9 cellular contexts compared by ENCODE assay signal in genomic region chr19:56217039-56217949, GRCh38. TPM values are rescaled to one million over a fixed set of nuclear protein-coding genes. Genes with fewer than 3 reads are reported as not detected.
DNase-seq lines count a peak whose midpoint lies in the region; ATAC-seq, FAIRE-seq and TF ChIP-seq lines count a peak whose summit lies in the region.
"Had no signal": no experiment of that assay in that cellular context is flagged by ENCODE, and none has a peak within 500 bp of the region (broad histone marks: within the 10 kb centered on the region; RNA-seq: fewer than 3 reads in every experiment).

No MANE protein-coding gene starts in this region.

- no peaks in the 10 kb centered on the region for H3K9me3 ChIP-seq in hepatocyte (ENCODE audit: low read depth)
- H3K9me3 ChIP-seq in skeletal muscle tissue (ENCODE audit: control insufficient read depth in 3 of 3, low read length in 3 of 3): no peaks in the 10 kb centered on the region

- H3K9me3 Mint-ChIP-seq in WTC11: no peaks in the 10 kb centered on the region

- no peaks in the 10 kb centered on the region for H3K9me2 ChIP-seq in hepatocyte (replicated peaks; ENCODE audit: insufficient read depth)

- H3K27me3 Mint-ChIP-seq in WTC11 (ENCODE audit: low read depth): peaks cover 15% of the 10 kb centered on the region

- TF ChIP-seq POLR2A in GM12892 (IDR thresholded peaks at IDR 0.05; ENCODE audit: low read depth, low read length) (no peak), GM12891 (IDR thresholded peaks at IDR 0.05; ENCODE audit: low read depth, low read length) (no peak)

- H3K4me1 Mint-ChIP-seq in WTC11: peaks cover 15% of the 10 kb centered on the region

- H4K20me1 ChIP-seq in hepatocyte (ENCODE audit: insufficient read depth, poor library complexity, severe bottlenecking): no peaks in the 10 kb centered on the region

- H3K27ac ChIP-seq in hepatocyte (no peak overlapping the region), skeletal muscle tissue (ENCODE audit: low read depth, low read length) (no peak overlapping the region)

- peak overlapping the region in 2 of 3 donors; percentile 33 to 63 for H3K9ac ChIP-seq in skeletal muscle tissue (ENCODE audit: low read depth in 1 of 3, low read length in 3 of 3)

- TF ChIP-seq CTCF in WTC11 (IDR thresholded peaks at IDR 0.05) (no peak), hepatocyte (IDR thresholded peaks at IDR 0.05; ENCODE audit: poor library complexity) (no peak)

- H3K36me3 ChIP-seq in hepatocyte (replicated peaks; ENCODE audit: insufficient read depth, low read depth) (no peaks in the 10 kb centered on the region), skeletal muscle tissue (ENCODE audit: control insufficient read depth in 3 of 3, insufficient read depth in 3 of 3, low read length in 3 of 3) (peaks cover 0 to 3% (median 0%) of the 10 kb centered on the region in 3 donors)

- 0 out of 2 replicates have a peak overlapping the region, but pooled peaks have one; percentile 63 for H3K27ac Mint-ChIP-seq in WTC11

- DNase-seq in GM12892 (ENCODE audit: insufficient read length): peak; percentile 26
- peak; percentile 72 for DNase-seq in WTC11 (ENCODE audit: low spot score)
- DNase-seq in hepatocyte (ENCODE audit: low spot score): peak; percentile 14
- no peak for DNase-seq in GM12891 (ENCODE audit: insufficient read length, low spot score)
- DNase-seq in NCI-H1930 (lab: John Stamatoyannopoulos, UW): no peak
- no peak for DNase-seq in occipital lobe (lab: John Stamatoyannopoulos, UW)

- FAIRE-seq in GM12892 (lab: Jason Lieb, UNC): no peak
- FAIRE-seq in GM12891 (lab: Jason Lieb, UNC): no peak

- H3K4me3 Mint-ChIP-seq in WTC11: peak overlapping the region; percentile 57

- peak overlapping the region; percentile 78 for H3K4me2 ChIP-seq in hepatocyte

- WGBS in hepatocyte (ENCODE audit: low lambda C conversion rate, missing lambda C conversion rate): 34% methylated on average over 69 of the region's 79 CpGs

- no peaks in the 10 kb centered on the region for H3K27me3 ChIP-seq in hepatocyte
- H3K27me3 ChIP-seq in skeletal muscle tissue (ENCODE audit: control insufficient read depth in 3 of 3, insufficient read depth in 3 of 3, low read length in 3 of 3): peaks cover 5 to 14% (median 10%) of the 10 kb centered on the region in 3 donors

- H3K4me3 ChIP-seq in hepatocyte (no peak overlapping the region), skeletal muscle tissue (ENCODE audit: low read length in 3 of 3) (peak overlapping the region; percentile 45 to 63 (median 49))

- no peaks in the 10 kb centered on the region for H3K79me2 ChIP-seq in hepatocyte

- CTCF ChIA-PET in WTC11 (lab: Charles Lee): interaction anchor here (0.8 to 2.4 kb wide), 9 partner anchors 11 to 151 kb away, joined by 3 to 13 read pairs (median 4); no protein-coding TSS in a partner anchor

- H3K36me3 Mint-ChIP-seq in WTC11: no peaks in the 10 kb centered on the region

- H2AFZ ChIP-seq in hepatocyte: peak overlapping the region; percentile 33

- H3K4me1 ChIP-seq in hepatocyte (ENCODE audit: insufficient read depth) (no peaks in the 10 kb centered on the region), skeletal muscle tissue (ENCODE audit: control insufficient read depth in 3 of 3, insufficient read depth in 3 of 3, low read length in 3 of 3) (peaks cover 5 to 8% (median 7%) of the 10 kb centered on the region in 3 donors)

- ATAC-seq in WTC11: peak; percentile 77
- ATAC-seq in GM19455 (IDR thresholded peaks at IDR 0.05; ENCODE audit: unreplicated experiment): no peak

- POLR2A ChIA-PET in WTC11 (lab: Charles Lee): no interaction called here

TF ChIP-seq in WTC11, 78 proteins besides CTCF, POLR2A, EP300 and RAD21 (continues in another document):
- TF ChIP-seq ZNF138 (CRISPR knock-in tag; conservative IDR thresholded peaks at IDR 0.05) (no peak), CBFB (CRISPR knock-in tag; IDR thresholded peaks at IDR 0.05; ENCODE audit: low read depth) (no peak)
- TF ChIP-seq, protein P1, sequence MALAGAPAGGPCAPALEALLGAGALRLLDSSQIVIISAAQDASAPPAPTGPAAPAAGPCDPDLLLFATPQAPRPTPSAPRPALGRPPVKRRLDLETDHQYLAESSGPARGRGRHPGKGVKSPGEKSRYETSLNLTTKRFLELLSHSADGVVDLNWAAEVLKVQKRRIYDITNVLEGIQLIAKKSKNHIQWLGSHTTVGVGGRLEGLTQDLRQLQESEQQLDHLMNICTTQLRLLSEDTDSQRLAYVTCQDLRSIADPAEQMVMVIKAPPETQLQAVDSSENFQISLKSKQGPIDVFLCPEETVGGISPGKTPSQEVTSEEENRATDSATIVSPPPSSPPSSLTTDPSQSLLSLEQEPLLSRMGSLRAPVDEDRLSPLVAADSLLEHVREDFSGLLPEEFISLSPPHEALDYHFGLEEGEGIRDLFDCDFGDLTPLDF (CRISPR knock-in tag; IDR thresholded peaks at IDR 0.05): no peak

TF ChIP-seq in GM12891, 5 proteins besides CTCF, POLR2A, EP300 and RAD21:
- TF ChIP-seq SPI1 (IDR thresholded peaks at IDR 0.05; ENCODE audit: low read depth, low read length): no peak
- no peak for TF ChIP-seq POU2F2 (IDR thresholded peaks at IDR 0.05; ENCODE audit: low read depth, low read length)
- TF ChIP-seq PAX5 (IDR thresholded peaks at IDR 0.05; ENCODE audit: insufficient read depth, low read length, severe bottlenecking): no peak
- TF ChIP-seq POLR2AphosphoS5 (IDR thresholded peaks at IDR 0.05; ENCODE audit: low read depth, low read length): no peak
- no peak for TF ChIP-seq TAF1 (IDR thresholded peaks at IDR 0.05; ENCODE audit: low read depth, low read length)

RNA-seq across cellular contexts. Expression of gene ZSCAN5C, which starts 15.2 kb away (rescaled TPM):
- not detected for polyA plus RNA-seq in GM12892 (2012; ENCODE audit: missing spikeins)
- not detected in 3 replicates for total RNA-seq in WTC11 (2021)
- not detected in 2 replicates for total RNA-seq in hepatocyte
- polyA plus RNA-seq in hepatocyte: not detected in 2 replicates
- not detected for total RNA-seq in skeletal muscle tissue
- polyA plus RNA-seq in GM12891 (2012; ENCODE audit: low read depth, missing spikeins): not detected
- total RNA-seq in occipital lobe: not detected
- total RNA-seq: T-helper 1 cell treated with Interleukin-12 subunit alpha and Interleukin-12 subunit beta and Interleukin-4 antibody, amounts not matched to agents 30 ng/mL and 1 ng/mL, for 36 hours had no signal

RNA-seq across cellular contexts. Expression of gene ZSCAN5B, which starts 19.7 kb away (rescaled TPM):
- polyA plus RNA-seq in GM12892 (2012; ENCODE audit: missing spikeins): not detected
- total RNA-seq in WTC11 (2021) (not detected in 3 replicates), hepatocyte (not detected in 2 replicates), skeletal muscle tissue (under 0.01 TPM), occipital lobe (not detected)
- not detected in 2 replicates for polyA plus RNA-seq in hepatocyte
- polyA plus RNA-seq in GM12891 (2012; ENCODE audit: low read depth, missing spikeins): 0.06 TPM
- total RNA-seq: T-helper 1 cell treated with Interleukin-12 subunit alpha and Interleukin-12 subunit beta and Interleukin-4 antibody, amounts not matched to agents 30 ng/mL and 1 ng/mL, for 36 hours had no signal

RNA-seq across cellular contexts. Expression of gene GALP, which starts 41.5 kb away (rescaled TPM):
- not detected for polyA plus RNA-seq in GM12892 (2012; ENCODE audit: missing spikeins)
- total RNA-seq in WTC11 (2021): not detected in 3 replicates
- not detected in 2 replicates for total RNA-seq in hepatocyte
- polyA plus RNA-seq in hepatocyte: not detected in 2 replicates
- not detected for total RNA-seq in skeletal muscle tissue
- polyA plus RNA-seq in GM12891 (2012; ENCODE audit: low read depth, missing spikeins): not detected
- total RNA-seq in occipital lobe: not detected
- total RNA-seq: T-helper 1 cell treated with Interleukin-12 subunit alpha and Interleukin-12 subunit beta and Interleukin-4 antibody, amounts not matched to agents 30 ng/mL and 1 ng/mL, for 36 hours had no signal

RNA-seq across cellular contexts. Expression of gene EDDM13, which starts 55.3 kb away (rescaled TPM):
- not detected for polyA plus RNA-seq in GM12892 (2012; ENCODE audit: missing spikeins)
- not detected in 3 replicates for total RNA-seq in WTC11 (2021)
- total RNA-seq in hepatocyte: not detected in 2 replicates
- 1.3 TPM in 1 of 2 replicates, not detected in the other for polyA plus RNA-seq in hepatocyte
- total RNA-seq in skeletal muscle tissue: not detected
- polyA plus RNA-seq in GM12891 (2012; ENCODE audit: low read depth, missing spikeins): not detected
- not detected for total RNA-seq in occipital lobe

Comparison
In these comparisons a context has a peak if more than half of its experiments do, and no peak if none do; other contexts are left out.
1. DNase-seq: peak in GM12892 (single experiment), WTC11 (single experiment) and hepatocyte (single experiment); none in GM12891 (single experiment), NCI-H1930 (0 of 2) and occipital lobe (single experiment).